In genomic region chr9:115132648-115133047, GRCh38 we compare ENCODE assay signal across 17 cellular contexts. TPM values are rescaled to one million over a fixed set of nuclear protein-coding genes. Genes with fewer than 3 reads are reported as not detected.
DNase-seq lines count a peak whose midpoint lies in the region; ATAC-seq and TF ChIP-seq lines count a peak whose summit lies in the region.
"Had no signal": no experiment of that assay in that cellular context is flagged by ENCODE, and none has a peak within 500 bp of the region (broad histone marks: within the 10 kb centered on the region; RNA-seq: fewer than 3 reads in every experiment).

No MANE protein-coding gene starts in this region.

- no peak overlapping the region for H3K4me2 ChIP-seq in PC-3 (ENCODE audit: low read length)
- H3K4me2 ChIP-seq: SK-N-SH had no signal

- no peak overlapping the region for H3K9ac ChIP-seq in PC-3 (ENCODE audit: low read length)
- H3K9ac ChIP-seq: SK-N-SH had no signal

- H3K4me1 ChIP-seq in SJCRH30 (peaks cover 36% of the 10 kb centered on the region), heart left ventricle (no peaks in the 10 kb centered on the region), PC-3 (ENCODE audit: insufficient read depth, low read length) (no peaks in the 10 kb centered on the region)
- H3K4me1 ChIP-seq: colonic mucosa had no signal

- no peaks in the 10 kb centered on the region for H3K36me3 ChIP-seq in SJCRH30
- H3K36me3 ChIP-seq in heart left ventricle = no peaks in the 10 kb centered on the region
- H3K36me3 ChIP-seq in PC-3 (ENCODE audit: low read depth, low read length) = no peaks in the 10 kb centered on the region
- H3K36me3 ChIP-seq: colonic mucosa, esophagus muscularis mucosa, ovary had no signal

- H3K27ac ChIP-seq in SJCRH30 (peak overlapping the region; percentile 27), heart left ventricle (peak overlapping the region in 2 of 12 donors; percentile 24 to 30), PC-3 (ENCODE audit: low read length) (no peak overlapping the region)
- H3K27ac ChIP-seq: esophagus muscularis mucosa, ovary had no signal

- no peak for TF ChIP-seq CTCF in heart left ventricle (IDR thresholded peaks at IDR 0.05)
- no peak for TF ChIP-seq CTCF in PC-3 (conservative IDR thresholded peaks at IDR 0.05; ENCODE audit: low read depth, low read length)

- POLR2A ChIA-PET in PC-3 (lab: Charles Lee; ENCODE audit: unreplicated experiment) = no interaction called here

- TF ChIP-seq POLR2A in heart left ventricle (IDR thresholded peaks at IDR 0.05) = no peak

- no peaks in the 10 kb centered on the region for H3F3A ChIP-seq in PC-3 (ENCODE audit: low read length, unreplicated experiment)

- no peaks in the 10 kb centered on the region for H3K79me2 ChIP-seq in PC-3 (ENCODE audit: low read length)

- DNase-seq in DMS 273 treated with DMSO at 0.1 percent for 48 hours (lab: John Stamatoyannopoulos, UW) = peak; percentile 35
- peak; percentile 68 to 69 for DNase-seq in SJCRH30
- peak; percentile 39 to 82 (median 45) for DNase-seq in heart left ventricle
- DNase-seq in renal cortical epithelial cell (ENCODE audit: low read depth) = peak; percentile 75
- DNase-seq in HUDEP-2 (lab: John Stamatoyannopoulos, UW; ENCODE audit: unreplicated experiment in 76 of 76) = no peak
- DNase-seq in PC-3 = no peak
- no peak for DNase-seq in HPDE6-E6E7 (ENCODE audit: extremely low spot score)
- DNase-seq: activated B cell treated with CpG ODN at 0.5 μM for 24 hours; activated naive CD8-positive, alpha-beta T cell treated with anti-CD3 and anti-CD28 coated beads, Interleukin-2, amount 10 ng/mL, durations not matched to agents 7 days and 5 days; AML-193; colonic mucosa; ovary; SK-N-SH; stimulated activated CD4-positive, alpha-beta T cell treated with anti-CD3 and anti-CD28 coated beads, Interleukin-15, amount 100 ng/mL, for 24 hours had no signal

- ATAC-seq in heart left ventricle (peak in 3 of 4 donors; percentile 73 to 94 (median 78)), esophagus mucosa (no peak), PC-3 (no peak)
- ATAC-seq: HCT116 had no signal

- H2AFZ ChIP-seq in PC-3 (ENCODE audit: low read length) = no peak overlapping the region

- intact Hi-C loops in heart left ventricle (cut with DNase I) = no loop called here
- intact Hi-C loops in PC-3 (cut with micrococcal nuclease) = no loop called here

- H4K20me1 ChIP-seq in PC-3 (ENCODE audit: low read length) = no peaks in the 10 kb centered on the region

- BruUV-seq in PC-3 (replicated peaks; lab: Mats Ljungman, UMichigan) = no TSS peak

- no peaks in the 10 kb centered on the region for H3K27me3 ChIP-seq in SJCRH30
- H3K27me3 ChIP-seq in heart left ventricle = peaks cover 0 to 6% (median 0%) of the 10 kb centered on the region in 9 donors
- H3K27me3 ChIP-seq in PC-3 (ENCODE audit: low read length) = no peaks in the 10 kb centered on the region
- H3K27me3 ChIP-seq: colonic mucosa, esophagus muscularis mucosa, ovary had no signal

- WGBS in heart left ventricle, 4 donors = 54 to 66% (median 56%) methylated on average over 10 to 12 of the region's 12 CpGs

- H3K4me3 ChIP-seq in SJCRH30 = no peak overlapping the region
- H3K4me3 ChIP-seq in heart left ventricle = no peak overlapping the region
- no peak overlapping the region for H3K4me3 ChIP-seq in PC-3 (ENCODE audit: low read length)
- H3K4me3 ChIP-seq: colonic mucosa, esophagus muscularis mucosa, ovary had no signal

- CTCF ChIA-PET in PC-3 (lab: Charles Lee) = no interaction called here

- H3K9me3 ChIP-seq in SJCRH30 (replicated peaks) = 0 out of 2 replicates have a peak, but pooled peaks cover 3% of the 10 kb centered on the region
- H3K9me3 ChIP-seq in heart left ventricle = no peaks in the 10 kb centered on the region
- no peaks in the 10 kb centered on the region for H3K9me3 ChIP-seq in PC-3 (ENCODE audit: low read length)
- H3K9me3 ChIP-seq: colonic mucosa, esophagus muscularis mucosa, ovary, SK-N-SH had no signal

- H3K9me2 ChIP-seq in PC-3 (replicated peaks; ENCODE audit: low read length) = no peaks in the 10 kb centered on the region
- H3K9me2 ChIP-seq: SK-N-SH had no signal

RNA-seq across cellular contexts. Expression of gene TNC, which starts 14.7 kb away (rescaled TPM):
- 181 and 189 TPM in 2 replicates for total RNA-seq in SJCRH30 (2014; rRNA removed; shearing (Covaris generic))
- total RNA-seq in heart left ventricle (10 to 100 TPM in 4 of 9 donors, 1 to 10 TPM in 5; 2.3 to 98.7 (median 6.9) TPM), renal cortical epithelial cell (215 and 425 TPM in 2 replicates), esophagus mucosa (56.6 TPM), PC-3 (2014; rRNA removed) (60.1 and 71.0 TPM in 2 replicates)
- 10 to 100 TPM in 1 of 2 donors, under 1 TPM in 1; 0.53 to 12.5 TPM for polyA plus RNA-seq in heart left ventricle
- total RNA-seq: activated B cell treated with CpG ODN at 0.5 μM for 24 hours had no signal

Comparison
In these comparisons a context has a peak if more than half of its experiments do, and no peak if none do; other contexts are left out.
1. DNase-seq: peak in DMS 273 treated with DMSO at 0.1 percent for 48 hours (single experiment), SJCRH30 (2 of 2), heart left ventricle (5 of 5) and renal cortical epithelial cell (single experiment); none in HUDEP-2 (0 of 76), PC-3 (single experiment) and HPDE6-E6E7 (single experiment).
2. ATAC-seq: peak in heart left ventricle (3 of 4); none in esophagus mucosa (single experiment) and PC-3 (single experiment).